Comparison of ENCODE assay signal across 1 cellular context in genomic region chr13:100734194-100734720, GRCh38.
TF ChIP-seq lines count a peak whose summit lies in the region.

No MANE protein-coding gene starts in this region.

TF ChIP-seq in HepG2, 621 proteins besides CTCF, POLR2A, EP300 and RAD21 (continued from another document and continues in another):
- TF ChIP-seq LRRFIP1 (CRISPR knock-in tag; conservative IDR thresholded peaks at IDR 0.05) (no peak), ISL2 (CRISPR knock-in tag; IDR thresholded peaks at IDR 0.05) (peak; percentile 96), ZNF670 (CRISPR knock-in tag; IDR thresholded peaks at IDR 0.05; ENCODE audit: borderline replicate concordance) (peak; percentile 56; the same call in 1 of the 2 replicates), ZNF205 (CRISPR knock-in tag; IDR thresholded peaks at IDR 0.05) (0 out of 2 replicates have a peak, but pooled peaks have one; percentile 63), MEF2D (CRISPR knock-in tag; IDR thresholded peaks at IDR 0.05) (peak; percentile 98), MAFK (conservative IDR thresholded peaks at IDR 0.05 in 1 of 2, IDR thresholded peaks at IDR 0.05 in 1 of 2; ENCODE audit: low read length in 2 of 2) (0 out of 4 replicates have a peak, but pooled peaks of 1 of the 2 experiments have one; percentile 11), CREB1 (IDR thresholded peaks at IDR 0.05) (no peak), CREB1 (CRISPR knock-in tag; IDR thresholded peaks at IDR 0.05) (peak; percentile 77), SNAPC2 (CRISPR knock-in tag; IDR thresholded peaks at IDR 0.05) (peak; percentile 80; the same call in 1 of the 2 replicates), ZMAT3 (CRISPR knock-in tag; conservative IDR thresholded peaks at IDR 0.05) (peak; percentile 55; the same call in 1 of the 2 replicates), RBFOX2 (IDR thresholded peaks at IDR 0.05; ENCODE audit: low read depth, low read length) (no peak), FOXA3 (CRISPR knock-in tag; IDR thresholded peaks at IDR 0.05) (peak; percentile 99), ELF3 (CRISPR knock-in tag; IDR thresholded peaks at IDR 0.05) (peak; percentile 96), MED1 (CRISPR knock-in tag; IDR thresholded peaks at IDR 0.05) (peak; percentile 92), NFIC (IDR thresholded peaks at IDR 0.05; ENCODE audit: low read length) (peak; percentile 97), SUZ12 (IDR thresholded peaks at IDR 0.05; ENCODE audit: low read depth, low read length) (no peak), NAIF1 (CRISPR knock-in tag; IDR thresholded peaks at IDR 0.05; ENCODE audit: borderline replicate concordance) (peak; percentile 35; the same call in 1 of the 2 replicates), HOXA3 (CRISPR knock-in tag; IDR thresholded peaks at IDR 0.05) (peak; percentile 70; the same call in 1 of the 2 replicates), TCF7L2 (IDR thresholded peaks at IDR 0.05; ENCODE audit: low read depth, low read length) (peak; percentile 81), ZNF614 (CRISPR knock-in tag; IDR thresholded peaks at IDR 0.05; ENCODE audit: borderline replicate concordance) (peak; percentile 81), ZMYM4 (CRISPR knock-in tag; IDR thresholded peaks at IDR 0.05) (peak; percentile 62), REPIN1 (CRISPR knock-in tag; IDR thresholded peaks at IDR 0.05; ENCODE audit: borderline replicate concordance, low read depth) (peak; percentile 60; the same call in 1 of the 2 replicates), TBL1XR1 (IDR thresholded peaks at IDR 0.05; ENCODE audit: borderline replicate concordance, low read length, partially characterized antibody) (peak; percentile 84), SOX5 (CRISPR knock-in tag; IDR thresholded peaks at IDR 0.05; ENCODE audit: borderline replicate concordance) (peak; percentile 95), MED8 (CRISPR knock-in tag; IDR thresholded peaks at IDR 0.05; ENCODE audit: insufficient replicate concordance) (peak; percentile 83), ERF (CRISPR knock-in tag; IDR thresholded peaks at IDR 0.05) (peak; percentile 63), ZNF180 (CRISPR knock-in tag; IDR thresholded peaks at IDR 0.05; ENCODE audit: borderline replicate concordance, low read depth) (no peak)
- TF ChIP-seq, protein P1, sequence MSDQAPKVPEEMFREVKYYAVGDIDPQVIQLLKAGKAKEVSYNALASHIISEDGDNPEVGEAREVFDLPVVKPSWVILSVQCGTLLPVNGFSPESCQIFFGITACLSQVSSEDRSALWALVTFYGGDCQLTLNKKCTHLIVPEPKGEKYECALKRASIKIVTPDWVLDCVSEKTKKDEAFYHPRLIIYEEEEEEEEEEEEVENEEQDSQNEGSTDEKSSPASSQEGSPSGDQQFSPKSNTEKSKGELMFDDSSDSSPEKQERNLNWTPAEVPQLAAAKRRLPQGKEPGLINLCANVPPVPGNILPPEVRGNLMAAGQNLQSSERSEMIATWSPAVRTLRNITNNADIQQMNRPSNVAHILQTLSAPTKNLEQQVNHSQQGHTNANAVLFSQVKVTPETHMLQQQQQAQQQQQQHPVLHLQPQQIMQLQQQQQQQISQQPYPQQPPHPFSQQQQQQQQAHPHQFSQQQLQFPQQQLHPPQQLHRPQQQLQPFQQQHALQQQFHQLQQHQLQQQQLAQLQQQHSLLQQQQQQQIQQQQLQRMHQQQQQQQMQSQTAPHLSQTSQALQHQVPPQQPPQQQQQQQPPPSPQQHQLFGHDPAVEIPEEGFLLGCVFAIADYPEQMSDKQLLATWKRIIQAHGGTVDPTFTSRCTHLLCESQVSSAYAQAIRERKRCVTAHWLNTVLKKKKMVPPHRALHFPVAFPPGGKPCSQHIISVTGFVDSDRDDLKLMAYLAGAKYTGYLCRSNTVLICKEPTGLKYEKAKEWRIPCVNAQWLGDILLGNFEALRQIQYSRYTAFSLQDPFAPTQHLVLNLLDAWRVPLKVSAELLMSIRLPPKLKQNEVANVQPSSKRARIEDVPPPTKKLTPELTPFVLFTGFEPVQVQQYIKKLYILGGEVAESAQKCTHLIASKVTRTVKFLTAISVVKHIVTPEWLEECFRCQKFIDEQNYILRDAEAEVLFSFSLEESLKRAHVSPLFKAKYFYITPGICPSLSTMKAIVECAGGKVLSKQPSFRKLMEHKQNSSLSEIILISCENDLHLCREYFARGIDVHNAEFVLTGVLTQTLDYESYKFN (CRISPR knock-in tag; conservative IDR thresholded peaks at IDR 0.05) = peak; percentile 99
- TF ChIP-seq, protein P2, sequence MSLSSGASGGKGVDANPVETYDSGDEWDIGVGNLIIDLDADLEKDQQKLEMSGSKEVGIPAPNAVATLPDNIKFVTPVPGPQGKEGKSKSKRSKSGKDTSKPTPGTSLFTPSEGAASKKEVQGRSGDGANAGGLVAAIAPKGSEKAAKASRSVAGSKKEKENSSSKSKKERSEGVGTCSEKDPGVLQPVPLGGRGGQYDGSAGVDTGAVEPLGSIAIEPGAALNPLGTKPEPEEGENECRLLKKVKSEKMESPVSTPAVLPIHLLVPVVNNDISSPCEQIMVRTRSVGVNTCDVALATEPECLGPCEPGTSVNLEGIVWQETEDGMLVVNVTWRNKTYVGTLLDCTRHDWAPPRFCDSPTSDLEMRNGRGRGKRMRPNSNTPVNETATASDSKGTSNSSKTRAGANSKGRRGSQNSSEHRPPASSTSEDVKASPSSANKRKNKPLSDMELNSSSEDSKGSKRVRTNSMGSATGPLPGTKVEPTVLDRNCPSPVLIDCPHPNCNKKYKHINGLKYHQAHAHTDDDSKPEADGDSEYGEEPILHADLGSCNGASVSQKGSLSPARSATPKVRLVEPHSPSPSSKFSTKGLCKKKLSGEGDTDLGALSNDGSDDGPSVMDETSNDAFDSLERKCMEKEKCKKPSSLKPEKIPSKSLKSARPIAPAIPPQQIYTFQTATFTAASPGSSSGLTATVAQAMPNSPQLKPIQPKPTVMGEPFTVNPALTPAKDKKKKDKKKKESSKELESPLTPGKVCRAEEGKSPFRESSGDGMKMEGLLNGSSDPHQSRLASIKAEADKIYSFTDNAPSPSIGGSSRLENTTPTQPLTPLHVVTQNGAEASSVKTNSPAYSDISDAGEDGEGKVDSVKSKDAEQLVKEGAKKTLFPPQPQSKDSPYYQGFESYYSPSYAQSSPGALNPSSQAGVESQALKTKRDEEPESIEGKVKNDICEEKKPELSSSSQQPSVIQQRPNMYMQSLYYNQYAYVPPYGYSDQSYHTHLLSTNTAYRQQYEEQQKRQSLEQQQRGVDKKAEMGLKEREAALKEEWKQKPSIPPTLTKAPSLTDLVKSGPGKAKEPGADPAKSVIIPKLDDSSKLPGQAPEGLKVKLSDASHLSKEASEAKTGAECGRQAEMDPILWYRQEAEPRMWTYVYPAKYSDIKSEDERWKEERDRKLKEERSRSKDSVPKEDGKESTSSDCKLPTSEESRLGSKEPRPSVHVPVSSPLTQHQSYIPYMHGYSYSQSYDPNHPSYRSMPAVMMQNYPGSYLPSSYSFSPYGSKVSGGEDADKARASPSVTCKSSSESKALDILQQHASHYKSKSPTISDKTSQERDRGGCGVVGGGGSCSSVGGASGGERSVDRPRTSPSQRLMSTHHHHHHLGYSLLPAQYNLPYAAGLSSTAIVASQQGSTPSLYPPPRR (CRISPR knock-in tag; IDR thresholded peaks at IDR 0.05; ENCODE audit: borderline replicate concordance) = peak; percentile 95
- TF ChIP-seq, protein P3, sequence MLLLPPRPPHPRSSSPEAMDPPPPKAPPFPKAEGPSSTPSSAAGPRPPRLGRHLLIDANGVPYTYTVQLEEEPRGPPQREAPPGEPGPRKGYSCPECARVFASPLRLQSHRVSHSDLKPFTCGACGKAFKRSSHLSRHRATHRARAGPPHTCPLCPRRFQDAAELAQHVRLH (CRISPR knock-in tag; IDR thresholded peaks at IDR 0.05; ENCODE audit: borderline replicate concordance, low read depth) = peak; percentile 59; the same call in 1 of the 2 replicates
- TF ChIP-seq, protein P4, sequence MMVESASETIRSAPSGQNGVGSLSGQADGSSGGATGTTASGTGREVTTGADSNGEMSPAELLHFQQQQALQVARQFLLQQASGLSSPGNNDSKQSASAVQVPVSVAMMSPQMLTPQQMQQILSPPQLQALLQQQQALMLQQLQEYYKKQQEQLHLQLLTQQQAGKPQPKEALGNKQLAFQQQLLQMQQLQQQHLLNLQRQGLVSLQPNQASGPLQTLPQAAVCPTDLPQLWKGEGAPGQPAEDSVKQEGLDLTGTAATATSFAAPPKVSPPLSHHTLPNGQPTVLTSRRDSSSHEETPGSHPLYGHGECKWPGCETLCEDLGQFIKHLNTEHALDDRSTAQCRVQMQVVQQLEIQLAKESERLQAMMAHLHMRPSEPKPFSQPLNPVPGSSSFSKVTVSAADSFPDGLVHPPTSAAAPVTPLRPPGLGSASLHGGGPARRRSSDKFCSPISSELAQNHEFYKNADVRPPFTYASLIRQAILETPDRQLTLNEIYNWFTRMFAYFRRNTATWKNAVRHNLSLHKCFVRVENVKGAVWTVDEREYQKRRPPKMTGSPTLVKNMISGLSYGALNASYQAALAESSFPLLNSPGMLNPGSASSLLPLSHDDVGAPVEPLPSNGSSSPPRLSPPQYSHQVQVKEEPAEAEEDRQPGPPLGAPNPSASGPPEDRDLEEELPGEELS (CRISPR knock-in tag; IDR thresholded peaks at IDR 0.05) = peak; percentile 100
- TF ChIP-seq, protein P5, sequence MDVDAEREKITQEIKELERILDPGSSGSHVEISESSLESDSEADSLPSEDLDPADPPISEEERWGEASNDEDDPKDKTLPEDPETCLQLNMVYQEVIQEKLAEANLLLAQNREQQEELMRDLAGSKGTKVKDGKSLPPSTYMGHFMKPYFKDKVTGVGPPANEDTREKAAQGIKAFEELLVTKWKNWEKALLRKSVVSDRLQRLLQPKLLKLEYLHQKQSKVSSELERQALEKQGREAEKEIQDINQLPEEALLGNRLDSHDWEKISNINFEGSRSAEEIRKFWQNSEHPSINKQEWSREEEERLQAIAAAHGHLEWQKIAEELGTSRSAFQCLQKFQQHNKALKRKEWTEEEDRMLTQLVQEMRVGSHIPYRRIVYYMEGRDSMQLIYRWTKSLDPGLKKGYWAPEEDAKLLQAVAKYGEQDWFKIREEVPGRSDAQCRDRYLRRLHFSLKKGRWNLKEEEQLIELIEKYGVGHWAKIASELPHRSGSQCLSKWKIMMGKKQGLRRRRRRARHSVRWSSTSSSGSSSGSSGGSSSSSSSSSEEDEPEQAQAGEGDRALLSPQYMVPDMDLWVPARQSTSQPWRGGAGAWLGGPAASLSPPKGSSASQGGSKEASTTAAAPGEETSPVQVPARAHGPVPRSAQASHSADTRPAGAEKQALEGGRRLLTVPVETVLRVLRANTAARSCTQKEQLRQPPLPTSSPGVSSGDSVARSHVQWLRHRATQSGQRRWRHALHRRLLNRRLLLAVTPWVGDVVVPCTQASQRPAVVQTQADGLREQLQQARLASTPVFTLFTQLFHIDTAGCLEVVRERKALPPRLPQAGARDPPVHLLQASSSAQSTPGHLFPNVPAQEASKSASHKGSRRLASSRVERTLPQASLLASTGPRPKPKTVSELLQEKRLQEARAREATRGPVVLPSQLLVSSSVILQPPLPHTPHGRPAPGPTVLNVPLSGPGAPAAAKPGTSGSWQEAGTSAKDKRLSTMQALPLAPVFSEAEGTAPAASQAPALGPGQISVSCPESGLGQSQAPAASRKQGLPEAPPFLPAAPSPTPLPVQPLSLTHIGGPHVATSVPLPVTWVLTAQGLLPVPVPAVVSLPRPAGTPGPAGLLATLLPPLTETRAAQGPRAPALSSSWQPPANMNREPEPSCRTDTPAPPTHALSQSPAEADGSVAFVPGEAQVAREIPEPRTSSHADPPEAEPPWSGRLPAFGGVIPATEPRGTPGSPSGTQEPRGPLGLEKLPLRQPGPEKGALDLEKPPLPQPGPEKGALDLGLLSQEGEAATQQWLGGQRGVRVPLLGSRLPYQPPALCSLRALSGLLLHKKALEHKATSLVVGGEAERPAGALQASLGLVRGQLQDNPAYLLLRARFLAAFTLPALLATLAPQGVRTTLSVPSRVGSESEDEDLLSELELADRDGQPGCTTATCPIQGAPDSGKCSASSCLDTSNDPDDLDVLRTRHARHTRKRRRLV (CRISPR knock-in tag; IDR thresholded peaks at IDR 0.05) = no peak
- TF ChIP-seq, protein P6, sequence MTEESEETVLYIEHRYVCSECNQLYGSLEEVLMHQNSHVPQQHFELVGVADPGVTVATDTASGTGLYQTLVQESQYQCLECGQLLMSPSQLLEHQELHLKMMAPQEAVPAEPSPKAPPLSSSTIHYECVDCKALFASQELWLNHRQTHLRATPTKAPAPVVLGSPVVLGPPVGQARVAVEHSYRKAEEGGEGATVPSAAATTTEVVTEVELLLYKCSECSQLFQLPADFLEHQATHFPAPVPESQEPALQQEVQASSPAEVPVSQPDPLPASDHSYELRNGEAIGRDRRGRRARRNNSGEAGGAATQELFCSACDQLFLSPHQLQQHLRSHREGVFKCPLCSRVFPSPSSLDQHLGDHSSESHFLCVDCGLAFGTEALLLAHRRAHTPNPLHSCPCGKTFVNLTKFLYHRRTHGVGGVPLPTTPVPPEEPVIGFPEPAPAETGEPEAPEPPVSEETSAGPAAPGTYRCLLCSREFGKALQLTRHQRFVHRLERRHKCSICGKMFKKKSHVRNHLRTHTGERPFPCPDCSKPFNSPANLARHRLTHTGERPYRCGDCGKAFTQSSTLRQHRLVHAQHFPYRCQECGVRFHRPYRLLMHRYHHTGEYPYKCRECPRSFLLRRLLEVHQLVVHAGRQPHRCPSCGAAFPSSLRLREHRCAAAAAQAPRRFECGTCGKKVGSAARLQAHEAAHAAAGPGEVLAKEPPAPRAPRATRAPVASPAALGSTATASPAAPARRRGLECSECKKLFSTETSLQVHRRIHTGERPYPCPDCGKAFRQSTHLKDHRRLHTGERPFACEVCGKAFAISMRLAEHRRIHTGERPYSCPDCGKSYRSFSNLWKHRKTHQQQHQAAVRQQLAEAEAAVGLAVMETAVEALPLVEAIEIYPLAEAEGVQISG (CRISPR knock-in tag; IDR thresholded peaks at IDR 0.05) = no peak
- TF ChIP-seq, protein P7, sequence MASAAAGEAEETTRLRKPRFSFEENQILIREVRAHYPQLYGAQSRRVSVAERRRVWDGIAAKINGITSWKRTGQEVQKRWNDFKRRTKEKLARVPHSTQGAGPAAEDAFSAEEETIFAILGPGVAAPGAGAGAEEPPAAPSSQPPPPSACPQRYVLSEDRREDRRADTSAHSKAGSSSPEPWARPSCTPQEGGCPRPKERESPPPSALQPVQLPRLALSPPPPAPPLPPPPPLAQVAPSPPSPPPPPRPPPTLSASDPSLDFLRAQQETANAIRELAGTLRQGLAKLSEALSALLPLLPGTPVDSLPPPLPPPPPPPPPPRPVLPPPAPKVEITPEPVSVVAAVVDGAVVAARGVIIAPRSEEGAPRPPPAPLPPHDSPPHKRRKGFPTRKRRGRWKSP (CRISPR knock-in tag; IDR thresholded peaks at IDR 0.05) = peak; percentile 48; the same call in 1 of the 2 replicates
